19 cellular contexts compared by ENCODE assay signal in genomic region chr17:50631908-50632571, GRCh38. TPM values are rescaled to one million over a fixed set of nuclear protein-coding genes. Genes with fewer than 3 reads are reported as not detected.
DNase-seq lines count a peak whose midpoint lies in the region; ATAC-seq, FAIRE-seq and TF ChIP-seq lines count a peak whose summit lies in the region.
"Had no signal": no experiment of that assay in that cellular context is flagged by ENCODE, and none has a peak within 500 bp of the region (broad histone marks: within the 10 kb centered on the region; RNA-seq: fewer than 3 reads in every experiment).

No MANE protein-coding gene starts in this region.

- H3K4me3 ChIP-seq in CD4-positive, CD25-positive, alpha-beta regulatory T cell (ENCODE audit: low read depth, low read length): no peak overlapping the region
- H3K4me3 ChIP-seq in HCT116 (replicated peaks in 1 of 2; ENCODE audit: low read depth in 1 of 2, low read length in 2 of 2): no peak overlapping the region
- no peak overlapping the region for H3K4me3 ChIP-seq in RWPE2 (ENCODE audit: severe bottlenecking)
- no peak overlapping the region for H3K4me3 ChIP-seq in left lung
- H3K4me3 ChIP-seq in smooth muscle cell: no peak overlapping the region
- H3K4me3 ChIP-seq in CD8-positive, alpha-beta memory T cell (ENCODE audit: low read length): no peak overlapping the region
- H3K4me3 ChIP-seq: GM23338 had no signal

- POLR2A ChIA-PET in HCT116 (lab: Charles Lee): no interaction called here
- POLR2A ChIA-PET in CD8-positive, alpha-beta memory T cell (lab: Charles Lee): no interaction called here

- no peak overlapping the region for H3K4me3 Mint-ChIP-seq in CD4-positive, CD25-positive, alpha-beta regulatory T cell
- no peak overlapping the region for H3K4me3 Mint-ChIP-seq in CD8-positive, alpha-beta memory T cell
- H3K4me3 Mint-ChIP-seq: GM23338, T-cell had no signal

- no peaks in the 10 kb centered on the region for H3K36me3 ChIP-seq in CD4-positive, CD25-positive, alpha-beta regulatory T cell (ENCODE audit: control insufficient read depth, insufficient read depth, low read length)
- no peaks in the 10 kb centered on the region for H3K36me3 ChIP-seq in HCT116 (ENCODE audit: control insufficient read depth in 1 of 2, insufficient read depth in 2 of 2, low read length in 2 of 2)
- H3K36me3 ChIP-seq in RWPE2 (ENCODE audit: low read depth): no peaks in the 10 kb centered on the region
- no peaks in the 10 kb centered on the region for H3K36me3 ChIP-seq in left lung
- H3K36me3 ChIP-seq in smooth muscle cell (ENCODE audit: low read depth): no peaks in the 10 kb centered on the region
- no peaks in the 10 kb centered on the region for H3K36me3 ChIP-seq in CD8-positive, alpha-beta memory T cell (ENCODE audit: insufficient read depth, low read length)

- intact Hi-C loops in HCT116 (cut with micrococcal nuclease): loop anchor here (10.0 kb wide), 1 partner anchor 233 kb away; the partner anchor contains the start of gene TOB1
- intact Hi-C loops in left lung (cut with DNase I): loop anchor here in 1 of 2 donors (10.0 kb wide), 1 partner anchor 53 kb away; no protein-coding TSS in a partner anchor

- CTCF ChIA-PET in HCT116 (lab: Charles Lee): interaction anchor here (1.5 to 5.2 kb wide), 6 partner anchors 9 to 81 kb away, joined by 5 to 107 read pairs (median 11); no protein-coding TSS in a partner anchor
- CTCF ChIA-PET in CD8-positive, alpha-beta memory T cell (lab: Charles Lee): no interaction called here

- DNase-seq in CD4-positive, CD25-positive, alpha-beta regulatory T cell: peak in 2 of 3 donors; percentile 9 to 19
- DNase-seq in HCT116 (ENCODE audit: low read depth, low spot score): no peak
- no peak for DNase-seq in RWPE2 (ENCODE audit: low spot score)
- peak in 1 of 2 donors; percentile 34 for DNase-seq in left lung
- no peak for DNase-seq in D721Med (ENCODE audit: insufficient read length, low spot score)
- no peak for DNase-seq in smooth muscle cell (lab: John Stamatoyannopoulos, UW; ENCODE audit: unreplicated experiment)
- no peak for DNase-seq in CD8-positive, alpha-beta memory T cell
- DNase-seq: activated CD4-positive, alpha-beta T cell treated with anti-CD3 and anti-CD28 coated beads, Interleukin-2, amount 50 U/mL, for 1 hour; activated naive CD4-positive, alpha-beta T cell treated with anti-CD3 and anti-CD28 coated beads, Interleukin-2, amount 50 U/mL, for 16 hours; effector memory CD4-positive, alpha-beta T cell; MM.1S; NCI-H2081 treated with DMSO at 0.1 percent for 48 hours; NCI-H510A; nucleus accumbens; SHP77; T-cell had no signal

- no peaks in the 10 kb centered on the region for H4K20me1 ChIP-seq in HCT116 (ENCODE audit: insufficient read depth)
- no peaks in the 10 kb centered on the region for H4K20me1 ChIP-seq in smooth muscle cell (ENCODE audit: low read depth)

- H3K4me1 Mint-ChIP-seq in CD4-positive, CD25-positive, alpha-beta regulatory T cell: peaks cover 0 to 11% (median 3%) of the 10 kb centered on the region in 4 donors
- H3K4me1 Mint-ChIP-seq in CD8-positive, alpha-beta memory T cell: peaks cover 0 to 8% (median 5%) of the 10 kb centered on the region in 3 donors

- no peak for TF ChIP-seq POLR2A in HCT116 (IDR thresholded peaks at IDR 0.05; ENCODE audit: borderline replicate concordance, extremely low read depth, insufficient read depth, insufficient read length)

- peaks cover 3% of the 10 kb centered on the region for H3F3A ChIP-seq in smooth muscle cell (ENCODE audit: low read depth)

- H3K79me2 ChIP-seq in HCT116 (ENCODE audit: insufficient read depth, low read length) (peaks cover 21% of the 10 kb centered on the region), smooth muscle cell (ENCODE audit: low read depth) (no peaks in the 10 kb centered on the region)

- no peak overlapping the region for H3K27ac Mint-ChIP-seq in CD4-positive, CD25-positive, alpha-beta regulatory T cell
- peak overlapping the region in 1 of 8 donors; percentile 52 for H3K27ac Mint-ChIP-seq in CD8-positive, alpha-beta memory T cell
- H3K27ac Mint-ChIP-seq: GM23338 had no signal

- H3K4me1 ChIP-seq in CD4-positive, CD25-positive, alpha-beta regulatory T cell (ENCODE audit: control insufficient read depth, insufficient read depth, low read length, poor library complexity, severe bottlenecking): peaks cover 9% of the 10 kb centered on the region
- H3K4me1 ChIP-seq in HCT116 (ENCODE audit: control insufficient read depth in 1 of 2, insufficient read depth in 2 of 2, low read length in 2 of 2) (peaks cover 41 to 77% of the 10 kb centered on the region in 2 experiments), RWPE2 (ENCODE audit: insufficient read depth, poor library complexity, severe bottlenecking) (peaks cover 17% of the 10 kb centered on the region), left lung (peaks cover 17 to 36% of the 10 kb centered on the region in 2 donors), smooth muscle cell (ENCODE audit: low read depth) (peaks cover 17% of the 10 kb centered on the region)
- no peaks in the 10 kb centered on the region for H3K4me1 ChIP-seq in CD8-positive, alpha-beta memory T cell (ENCODE audit: insufficient read depth, low read length)

- no peak for TF ChIP-seq RAD21 in HCT116 (IDR thresholded peaks at IDR 0.05; ENCODE audit: low read depth)

- H3K4me2 ChIP-seq in HCT116 (ENCODE audit: low read length): peak overlapping the region; percentile 5; the same call in 1 of the 2 replicates
- H3K4me2 ChIP-seq in smooth muscle cell: no peak overlapping the region
- H3K4me2 ChIP-seq: GM23338 had no signal

- peaks cover 24% of the 10 kb centered on the region for H3K27me3 ChIP-seq in CD4-positive, CD25-positive, alpha-beta regulatory T cell (ENCODE audit: control insufficient read depth, insufficient read depth, low read length)
- H3K27me3 ChIP-seq in HCT116 (ENCODE audit: insufficient read depth, low read length) (no peaks in the 10 kb centered on the region), RWPE2 (ENCODE audit: insufficient read depth, poor library complexity, severe bottlenecking) (no peaks in the 10 kb centered on the region), left lung (peaks cover 0 to 90% of the 10 kb centered on the region in 2 donors), smooth muscle cell (ENCODE audit: low read depth) (peaks cover 48% of the 10 kb centered on the region)
- peaks cover 42% of the 10 kb centered on the region for H3K27me3 ChIP-seq in CD8-positive, alpha-beta memory T cell (ENCODE audit: insufficient read depth, low read length, poor library complexity, severe bottlenecking)

- no peak overlapping the region for H2AFZ ChIP-seq in HCT116 (ENCODE audit: low read depth, low read length, poor library complexity, severe bottlenecking)
- no peak overlapping the region for H2AFZ ChIP-seq in smooth muscle cell (ENCODE audit: low read depth)
- H2AFZ ChIP-seq: GM23338 had no signal

- no peak overlapping the region for H3K27ac ChIP-seq in CD4-positive, CD25-positive, alpha-beta regulatory T cell (ENCODE audit: insufficient read depth, low read length, poor library complexity, severe bottlenecking)
- H3K27ac ChIP-seq in HCT116 (ENCODE audit: low read depth, low read length) (no peak overlapping the region), RWPE2 (ENCODE audit: poor library complexity, severe bottlenecking) (no peak overlapping the region), left lung (no peak overlapping the region), smooth muscle cell (ENCODE audit: low read depth) (no peak overlapping the region)
- no peak overlapping the region for H3K27ac ChIP-seq in CD8-positive, alpha-beta memory T cell (ENCODE audit: low read depth, low read length)

- RAD21 ChIA-PET in HCT116 (lab: Charles Lee; ENCODE audit: low non-redundant PET in 1 of 2, low total read pairs in 2 of 2, uncharacterized antibody in 2 of 2, unreplicated experiment in 2 of 2): interaction anchor here in 1 of 2 experiments (0.6 to 1.7 kb wide), 2 partner anchors 49 to 73 kb away, joined by 5 to 7 read pairs; no protein-coding TSS in a partner anchor

- ATAC-seq in CD4-positive, CD25-positive, alpha-beta regulatory T cell (ENCODE audit: low read depth in 2 of 2): peak in 1 of 2 donors; percentile 30
- ATAC-seq in HCT116 (no peak), RWPE2 (ENCODE audit: low read depth) (peak; percentile 23; the same call in 2 of the 3 replicates), left lung (peak; percentile 7), GM21423 (IDR thresholded peaks at IDR 0.05; ENCODE audit: unreplicated experiment) (no peak)
- ATAC-seq: GM23338, T-cell had no signal

- H3K9me3 ChIP-seq in CD4-positive, CD25-positive, alpha-beta regulatory T cell (ENCODE audit: control insufficient read depth in 2 of 2, low read length in 2 of 2): no peaks in the 10 kb centered on the region
- no peaks in the 10 kb centered on the region for H3K9me3 ChIP-seq in HCT116 (ENCODE audit: control insufficient read depth in 1 of 2, insufficient read depth in 1 of 2, low read depth in 1 of 2, low read length in 2 of 2)
- H3K9me3 ChIP-seq in RWPE2 (ENCODE audit: severe bottlenecking): no peaks in the 10 kb centered on the region
- H3K9me3 ChIP-seq in left lung: no peaks in the 10 kb centered on the region
- no peaks in the 10 kb centered on the region for H3K9me3 ChIP-seq in smooth muscle cell (replicated peaks; ENCODE audit: low read depth)
- H3K9me3 ChIP-seq in CD8-positive, alpha-beta memory T cell (ENCODE audit: low read length): no peaks in the 10 kb centered on the region

- H3K27me3 Mint-ChIP-seq in CD4-positive, CD25-positive, alpha-beta regulatory T cell: peaks cover 73% of the 10 kb centered on the region
- H3K27me3 Mint-ChIP-seq in CD8-positive, alpha-beta memory T cell: peaks cover 50 to 75% of the 10 kb centered on the region in 2 donors

- no peaks in the 10 kb centered on the region for H3K36me3 Mint-ChIP-seq in CD4-positive, CD25-positive, alpha-beta regulatory T cell
- H3K36me3 Mint-ChIP-seq in CD8-positive, alpha-beta memory T cell: no peaks in the 10 kb centered on the region
- H3K36me3 Mint-ChIP-seq: T-cell had no signal

- TF ChIP-seq CTCF in HCT116 (IDR thresholded peaks at IDR 0.05 in 2 of 3, conservative IDR thresholded peaks at IDR 0.05 in 1 of 3; ENCODE audit: borderline replicate concordance in 1 of 3, insufficient read depth in 1 of 3, low read depth in 2 of 3, low read length in 2 of 3) (no peak), RWPE2 (IDR thresholded peaks at IDR 0.05; ENCODE audit: poor library complexity, severe bottlenecking) (no peak), left lung (IDR thresholded peaks at IDR 0.05) (no peak), D721Med (IDR thresholded peaks at IDR 0.05; ENCODE audit: insufficient read depth, missing control alignments) (no peak), smooth muscle cell (IDR thresholded peaks at IDR 0.05; ENCODE audit: borderline replicate concordance, insufficient read depth, poor library complexity, severe bottlenecking) (no peak)

- H3K9me3 Mint-ChIP-seq in CD4-positive, CD25-positive, alpha-beta regulatory T cell: peaks cover 0 to 2% (median 0%) of the 10 kb centered on the region in 7 donors
- no peaks in the 10 kb centered on the region for H3K9me3 Mint-ChIP-seq in CD8-positive, alpha-beta memory T cell
- H3K9me3 Mint-ChIP-seq: GM23338, T-cell had no signal

- no peak for FAIRE-seq in D721Med (lab: Jason Lieb, UNC)
- FAIRE-seq: GM19239 had no signal

- WGBS in smooth muscle cell (ENCODE audit: low lambda C conversion rate): 82% methylated on average over 9 of the region's 9 CpGs

- no TSS peak for BruUV-seq in HCT116 (replicated peaks; lab: Mats Ljungman, UMichigan)

- no peaks in the 10 kb centered on the region for H3K9me2 ChIP-seq in HCT116 (ENCODE audit: insufficient read depth)

- H3K9ac ChIP-seq in HCT116 (ENCODE audit: low read length) (no peak overlapping the region), smooth muscle cell (ENCODE audit: low read depth) (no peak overlapping the region)

RNA-seq across cellular contexts. Expression of gene ABCC3, which starts 2.6 kb away (rescaled TPM):
- total RNA-seq in CD4-positive, CD25-positive, alpha-beta regulatory T cell: 3.3 TPM
- under 1 TPM in 1 of 4 donors, not detected in 3; 0.02 TPM for polyA plus RNA-seq in CD4-positive, CD25-positive, alpha-beta regulatory T cell
- total RNA-seq in HCT116 (2021; ENCODE audit: unreplicated experiment) (66.2 TPM), left lung (100 to 1,000 TPM in 1 of 2 donors, 10 to 100 TPM in 1; 52.3 to 120 TPM), smooth muscle cell (1.3 and 4.3 TPM in 2 replicates)
- 40.1 and 55.8 TPM in 2 replicates for polyA plus RNA-seq in HCT116 (2012)
- polyA plus RNA-seq in smooth muscle cell: 1.3 and 6.3 TPM in 2 replicates
- under 1 TPM; 0.37 to 0.69 TPM for total RNA-seq in CD8-positive, alpha-beta memory T cell
- not detected for polyA plus RNA-seq in CD8-positive, alpha-beta memory T cell
- total RNA-seq: GM23338 had no signal
- polyA plus RNA-seq: GM23338 had no signal

Comparison
In these comparisons a context has a peak if more than half of its experiments do, and no peak if none do; other contexts are left out.
1. ATAC-seq: peak in RWPE2 (single experiment) and left lung (single experiment); none in HCT116 (single experiment) and GM21423 (single experiment).
2. DNase-seq: peak in CD4-positive, CD25-positive, alpha-beta regulatory T cell (2 of 3); none in HCT116 (single experiment), RWPE2 (single experiment), D721Med (single experiment), smooth muscle cell (single experiment) and CD8-positive, alpha-beta memory T cell (0 of 5).
3. RNA of gene ABCC3, which starts 2.6 kb away (total RNA-seq): 52.3 to 120 TPM in left lung and 66.2 TPM in HCT116 (single experiment); 3.3 TPM in CD4-positive, CD25-positive, alpha-beta regulatory T cell (single experiment), 1.3 to 4.3 TPM in smooth muscle cell and 0.37 to 0.69 TPM in CD8-positive, alpha-beta memory T cell; every median in the first group is over 10 times any median in the second.